ENCODE assay signal across 29 cellular contexts in genomic region chr1:83920320-83920719, GRCh38.
"Had no signal": no experiment of that assay in that cellular context is flagged by ENCODE, and none has a peak within 500 bp of the region (broad histone marks: within the 10 kb centered on the region; RNA-seq: fewer than 3 reads in every experiment).

No MANE protein-coding gene starts in this region.

- H3K4me1 Mint-ChIP-seq: naive thymus-derived CD8-positive, alpha-beta T cell; nephron; neural crest cell had no signal

- H3K4me3 ChIP-seq: lung, pancreas, prostate gland, skin epidermis, stomach, testis, thyroid gland, transverse colon, upper lobe of left lung had no signal

- H3K27me3 Mint-ChIP-seq: stimulated activated naive B cell treated with anti-CD40 and anti-IgM and Interleukin-4, amounts not matched to agents 10 μg/mL and 1 μg/mL and 100 μg/mL, for 72 hours had no signal

- H3K36me3 ChIP-seq: prostate gland, thyroid gland, transverse colon, upper lobe of left lung had no signal

- H3K9me3 Mint-ChIP-seq: naive thymus-derived CD8-positive, alpha-beta T cell; nephron; neural crest cell had no signal

- H3K27me3 ChIP-seq: pancreas, stomach, testis, thyroid gland, transverse colon, upper lobe of left lung had no signal

- H3K27ac Mint-ChIP-seq: naive thymus-derived CD8-positive, alpha-beta T cell; nephron; stimulated activated naive B cell treated with anti-CD40 and anti-IgM and Interleukin-4, amounts not matched to agents 10 μg/mL and 1 μg/mL and 100 μg/mL, for 72 hours had no signal

- H3K27ac ChIP-seq: pancreas, prostate gland, skin epidermis, stomach, testis, thyroid gland, transverse colon, upper lobe of left lung had no signal

- ATAC-seq: left lobe of liver; naive thymus-derived CD8-positive, alpha-beta T cell; pancreas; right cardiac atrium; sciatic nerve; stimulated activated naive B cell treated with anti-CD40 and anti-IgM and Interleukin-4, amounts not matched to agents 10 μg/mL and 1 μg/mL and 100 μg/mL, for 72 hours; stimulated activated naive CD8-positive, alpha-beta T cell treated with anti-CD3 and anti-CD28 coated beads, Interleukin-15, Interleukin-2, amounts not matched to agents 100 U/mL and 50 U/mL, for 24 hours had no signal

- FAIRE-seq: keratinocyte, pancreas, urothelium cell line had no signal

- H3K36me3 Mint-ChIP-seq: naive thymus-derived CD8-positive, alpha-beta T cell; stimulated activated naive B cell treated with anti-CD40 and anti-IgM and Interleukin-4, amounts not matched to agents 10 μg/mL and 1 μg/mL and 100 μg/mL, for 72 hours had no signal

- DNase-seq: hippocampal formation; kidney glomerular epithelial cell; left cardiac atrium; midbrain; naive thymus-derived CD8-positive, alpha-beta T cell; nucleus accumbens; pancreas; retina; right cardiac atrium; stimulated activated CD4-positive, alpha-beta T cell treated with anti-CD3 and anti-CD28 coated beads, Interleukin-12 subunit alpha, Interleukin-12 subunit beta, amount 100 ng/mL, for 4 hours; stimulated activated CD4-positive, alpha-beta T cell treated with anti-CD3 and anti-CD28 coated beads, Interleukin-15, amount 100 ng/mL, for 24 hours; stimulated activated CD4-positive, alpha-beta T cell treated with anti-CD3 and anti-CD28 coated beads, Interleukin-2, amount 100 ng/mL, for 24 hours; stimulated activated CD4-positive, alpha-beta T cell treated with anti-CD3 and anti-CD28 coated beads, Interleukin-4, amount 100 ng/mL, for 1 hour; stimulated activated naive B cell treated with anti-CD40 and anti-IgM and Interleukin-4, amounts not matched to agents 10 μg/mL and 1 μg/mL and 100 μg/mL, for 72 hours; stimulated activated naive CD8-positive, alpha-beta T cell treated with anti-CD3 and anti-CD28 coated beads, Interleukin-15, Interleukin-2, amounts not matched to agents 100 U/mL and 50 U/mL, for 24 hours; stomach; testis; thyroid gland; transverse colon; upper lobe of left lung had no signal

- H3K4me3 Mint-ChIP-seq: naive thymus-derived CD8-positive, alpha-beta T cell; nephron; neural crest cell; stimulated activated naive B cell treated with anti-CD40 and anti-IgM and Interleukin-4, amounts not matched to agents 10 μg/mL and 1 μg/mL and 100 μg/mL, for 72 hours had no signal

- H3K4me1 ChIP-seq: pancreas, prostate gland, stomach, testis, thyroid gland, transverse colon, upper lobe of left lung had no signal

- H3K9me3 ChIP-seq: pancreas, prostate gland, stomach, testis, thyroid gland, transverse colon, upper lobe of left lung had no signal
